Comparison of ENCODE assay signal across 12 cellular contexts in the genomic region with DNA sequence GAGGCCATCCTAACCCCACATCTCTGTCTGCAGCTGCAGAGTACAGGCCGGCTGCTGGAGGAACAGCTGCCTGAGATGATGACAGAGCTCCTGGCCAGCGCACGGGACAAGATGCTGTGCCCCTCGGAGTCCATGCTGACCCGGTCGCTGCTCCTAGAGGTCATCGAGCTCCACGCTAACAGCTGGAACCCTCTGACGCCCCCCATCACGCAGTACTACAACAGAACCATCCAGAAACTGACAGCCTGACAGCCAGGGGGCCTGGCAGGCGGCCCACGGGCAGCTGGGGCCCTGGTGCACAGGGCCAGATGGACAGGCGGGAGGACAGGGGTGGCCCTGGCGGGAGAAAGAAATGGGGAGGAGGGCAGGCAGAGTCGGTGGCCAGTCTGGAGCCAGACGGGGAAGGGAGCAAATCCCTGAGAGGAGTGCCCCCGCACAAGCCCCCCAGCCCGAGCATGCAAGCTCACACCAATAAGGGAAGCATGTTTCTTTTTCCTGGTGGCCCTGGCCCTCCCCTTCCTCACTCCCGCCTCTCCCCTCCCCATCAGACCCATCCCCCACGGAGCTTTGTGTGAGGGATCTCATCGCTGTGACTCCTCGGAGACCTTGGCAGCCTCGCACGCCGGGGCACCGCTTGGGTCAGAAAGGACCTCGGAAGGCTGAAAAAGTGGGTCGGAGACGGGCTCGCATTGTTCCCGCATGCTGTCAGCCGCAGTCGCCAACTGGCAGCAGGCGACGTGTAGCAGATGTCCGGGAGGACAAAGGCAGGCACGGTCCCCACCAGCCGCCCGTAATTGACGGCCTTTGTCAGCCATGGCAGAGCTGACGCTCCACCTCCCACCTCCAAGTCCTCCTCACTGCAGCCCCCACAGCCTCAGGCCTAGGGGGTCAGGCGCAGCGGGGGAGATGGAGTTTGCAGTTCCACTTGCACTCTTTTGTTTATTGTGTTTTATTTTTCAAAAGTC.
A peak's percentile ranks its signal among the peaks of the same experiment; 100 is the strongest.
DNase-seq lines count a peak whose midpoint lies in the region; ATAC-seq, FAIRE-seq and TF ChIP-seq lines count a peak whose summit lies in the region.
"Had no signal": no experiment of that assay in that cellular context is flagged by ENCODE, and none has a peak within 500 bp of the region (broad histone marks: within the 10 kb centered on the region; RNA-seq: fewer than 3 reads in every experiment).

No MANE protein-coding gene starts in this region.

- no peak overlapping the region for H3K4me3 Mint-ChIP-seq in activated T-helper 2 cell treated with anti-CD3 and anti-CD28 coated beads, Interferon-gamma antibody, Interleukin-2, Interleukin-4, amounts not matched to agents 10 μg/mL and 5 μg/mL and 100 μg/mL, durations not matched to agents 14 hours and 24 hours and 36 hours (ENCODE audit: low read depth)
- H3K4me3 Mint-ChIP-seq: activated CD4-positive, alpha-beta memory T cell treated with anti-CD3 and anti-CD28 coated beads for 36 hours had no signal

- peaks cover 18% of the 10 kb centered on the region for H3K4me1 Mint-ChIP-seq in activated T-helper 2 cell treated with anti-CD3 and anti-CD28 coated beads, Interferon-gamma antibody, Interleukin-2, Interleukin-4, amounts not matched to agents 10 μg/mL and 5 μg/mL and 100 μg/mL, durations not matched to agents 14 hours and 24 hours and 36 hours (ENCODE audit: low read depth)

- no peaks in the 10 kb centered on the region for H3K27me3 ChIP-seq in spleen (replicated peaks in 1 of 7)
- H3K27me3 ChIP-seq: Peyer's patch had no signal

- no peak for TF ChIP-seq POLR2A in spleen (IDR thresholded peaks at IDR 0.05)

- 79 to 90% (median 87%) methylated on average over 31 to 43 of the region's 43 CpGs for WGBS in spleen, 5 donors

- peaks cover 3% of the 10 kb centered on the region for H3K36me3 Mint-ChIP-seq in activated T-helper 2 cell treated with anti-CD3 and anti-CD28 coated beads, Interferon-gamma antibody, Interleukin-2, Interleukin-4, amounts not matched to agents 10 μg/mL and 5 μg/mL and 100 μg/mL, durations not matched to agents 14 hours and 24 hours and 36 hours (ENCODE audit: low read depth)
- H3K36me3 Mint-ChIP-seq: activated CD4-positive, alpha-beta memory T cell treated with anti-CD3 and anti-CD28 coated beads for 36 hours had no signal

- no peak overlapping the region for H3K27ac Mint-ChIP-seq in activated T-helper 2 cell treated with anti-CD3 and anti-CD28 coated beads, Interferon-gamma antibody, Interleukin-2, Interleukin-4, amounts not matched to agents 10 μg/mL and 5 μg/mL and 100 μg/mL, durations not matched to agents 14 hours and 24 hours and 36 hours
- H3K27ac Mint-ChIP-seq: activated CD4-positive, alpha-beta memory T cell treated with anti-CD3 and anti-CD28 coated beads for 36 hours had no signal

- no peak for ATAC-seq in HG03432 (IDR thresholded peaks at IDR 0.05; ENCODE audit: unreplicated experiment)

- H3K36me3 ChIP-seq in kidney (ENCODE audit: control insufficient read depth in 1 of 2, insufficient read depth in 2 of 2, low read length in 2 of 2) (no peaks in the 10 kb centered on the region), spleen (peaks cover 0 to 20% (median 0%) of the 10 kb centered on the region in 6 donors)
- H3K36me3 ChIP-seq: Peyer's patch had no signal

- DNase-seq in NCI-H2171 treated with DMSO at 0.1 percent for 48 hours (lab: John Stamatoyannopoulos, UW) (peak; percentile 31), cerebellar nuclear complex (lab: John Stamatoyannopoulos, UW) (peak; percentile 42 to 89), kidney (peak; percentile 92), spleen (peak; percentile 72), DMS114 treated with DMSO at 0.1 percent for 48 hours (lab: John Stamatoyannopoulos, UW; ENCODE audit: unreplicated experiment) (no peak)
- no peak for DNase-seq in stimulated activated naive CD4-positive, alpha-beta T cell treated with Interleukin-2 at 50 U/mL for 16 hours (lab: John Stamatoyannopoulos, UW)
- DNase-seq in activated T-helper 2 cell treated with anti-CD3 and anti-CD28 coated beads, Interferon-gamma antibody, Interleukin-2, Interleukin-4, amounts not matched to agents 10 μg/mL and 5 μg/mL and 100 μg/mL, durations not matched to agents 14 hours and 24 hours and 36 hours (ENCODE audit: low spot score): no peak
- DNase-seq: activated CD4-positive, alpha-beta memory T cell treated with anti-CD3 and anti-CD28 coated beads for 36 hours; GDM1; KBM-7 had no signal

- H3K9me3 Mint-ChIP-seq in activated T-helper 2 cell treated with anti-CD3 and anti-CD28 coated beads, Interferon-gamma antibody, Interleukin-2, Interleukin-4, amounts not matched to agents 10 μg/mL and 5 μg/mL and 100 μg/mL, durations not matched to agents 14 hours and 24 hours and 36 hours: no peaks in the 10 kb centered on the region
- H3K9me3 Mint-ChIP-seq: activated CD4-positive, alpha-beta memory T cell treated with anti-CD3 and anti-CD28 coated beads for 36 hours had no signal

- H3K9me3 ChIP-seq in kidney (ENCODE audit: control insufficient read depth in 1 of 2, low read length in 2 of 2) (no peaks in the 10 kb centered on the region), spleen (no peaks in the 10 kb centered on the region)
- H3K9me3 ChIP-seq: Peyer's patch had no signal

- TF ChIP-seq CTCF in kidney (IDR thresholded peaks at IDR 0.05; ENCODE audit: borderline replicate concordance, extremely low read depth, insufficient read depth): no peak
- TF ChIP-seq CTCF in spleen (IDR thresholded peaks at IDR 0.05 in 8 of 11, conservative IDR thresholded peaks at IDR 0.05 in 3 of 11): no peak

- intact Hi-C loops in kidney (cut with DNase I): no loop called here
- intact Hi-C loops in spleen (cut with DNase I; ENCODE audit: low total_unique reads): no loop called here
- intact Hi-C loops in activated T-helper 2 cell treated with anti-CD3 and anti-CD28 coated beads, Interferon-gamma antibody, Interleukin-2, Interleukin-4, amounts not matched to agents 10 μg/mL and 5 μg/mL and 100 μg/mL, durations not matched to agents 14 hours and 24 hours and 36 hours (cut with micrococcal nuclease): no loop called here

- H3K27ac ChIP-seq in kidney (ENCODE audit: low read depth in 2 of 2, low read length in 2 of 2) (no peak overlapping the region), spleen (no peak overlapping the region)
- H3K27ac ChIP-seq: Peyer's patch had no signal

- H3K9ac ChIP-seq in kidney (ENCODE audit: low read length in 2 of 2): no peak overlapping the region

- H3K4me3 ChIP-seq in kidney (ENCODE audit: low read length in 2 of 2) (no peak overlapping the region), spleen (no peak overlapping the region)
- H3K4me3 ChIP-seq: Peyer's patch had no signal

- H3K4me1 ChIP-seq in kidney (ENCODE audit: control insufficient read depth in 1 of 2, insufficient read depth in 1 of 2, low read depth in 1 of 2, low read length in 2 of 2) (no peaks in the 10 kb centered on the region), spleen (peaks cover 0 to 13% (median 4%) of the 10 kb centered on the region in 6 donors)

- no peaks in the 10 kb centered on the region for H3K27me3 Mint-ChIP-seq in activated T-helper 2 cell treated with anti-CD3 and anti-CD28 coated beads, Interferon-gamma antibody, Interleukin-2, Interleukin-4, amounts not matched to agents 10 μg/mL and 5 μg/mL and 100 μg/mL, durations not matched to agents 14 hours and 24 hours and 36 hours (ENCODE audit: low read depth)
- H3K27me3 Mint-ChIP-seq: activated CD4-positive, alpha-beta memory T cell treated with anti-CD3 and anti-CD28 coated beads for 36 hours had no signal

- no peak for FAIRE-seq in kidney (lab: Jason Lieb, UNC)

Comparison
In these comparisons a context has a peak if more than half of its experiments do, and no peak if none do; other contexts are left out.
1. DNase-seq: peak in NCI-H2171 treated with DMSO at 0.1 percent for 48 hours (single experiment), cerebellar nuclear complex (2 of 2), kidney (single experiment) and spleen (single experiment); none in stimulated activated naive CD4-positive, alpha-beta T cell treated with Interleukin-2 at 50 U/mL for 16 hours (single experiment), DMS114 treated with DMSO at 0.1 percent for 48 hours (single experiment) and activated T-helper 2 cell treated with anti-CD3 and anti-CD28 coated beads, Interferon-gamma antibody, Interleukin-2, Interleukin-4, amounts not matched to agents 10 μg/mL and 5 μg/mL and 100 μg/mL, durations not matched to agents 14 hours and 24 hours and 36 hours (single experiment).